Comparison of ENCODE assay signal across 1 cellular context in genomic region chr7:151083071-151083823, GRCh38.
TF ChIP-seq lines count a peak whose summit lies in the region.

TMUB1 (minus strand) TSS chr7:151083493; CDS start chr7:151082563, 930 bp downstream.

TF ChIP-seq in HepG2, 621 proteins besides CTCF, POLR2A, EP300 and RAD21 (continued from another document and continues in another):
- TF ChIP-seq MYC (CRISPR knock-in tag; IDR thresholded peaks at IDR 0.05; ENCODE audit: borderline replicate concordance): peak; percentile 83
- TF ChIP-seq CHD2 (IDR thresholded peaks at IDR 0.05; ENCODE audit: low read depth, low read length): 0 out of 2 replicates have a peak, but pooled peaks have one; percentile 46
- TF ChIP-seq PHF20 (CRISPR knock-in tag; IDR thresholded peaks at IDR 0.05): no peak
- 0 out of 2 replicates have a peak, but pooled peaks have one; percentile 21 for TF ChIP-seq ZNF713 (CRISPR knock-in tag; IDR thresholded peaks at IDR 0.05)
- no peak for TF ChIP-seq ZNF558 (CRISPR knock-in tag; IDR thresholded peaks at IDR 0.05; ENCODE audit: borderline replicate concordance)
- TF ChIP-seq ZNF644 (CRISPR knock-in tag; IDR thresholded peaks at IDR 0.05; ENCODE audit: low read depth): no peak
- TF ChIP-seq ZNF274 (CRISPR knock-in tag; IDR thresholded peaks at IDR 0.05): 0 out of 2 replicates have a peak, but pooled peaks have one; percentile 53
- no peak for TF ChIP-seq MIER2 (CRISPR knock-in tag; IDR thresholded peaks at IDR 0.05)
- TF ChIP-seq ARNT2 (CRISPR knock-in tag; IDR thresholded peaks at IDR 0.05; ENCODE audit: low read depth): no peak
- TF ChIP-seq THYN1 (CRISPR knock-in tag; IDR thresholded peaks at IDR 0.05; ENCODE audit: borderline replicate concordance, low read depth): no peak
- no peak for TF ChIP-seq JUND (CRISPR knock-in tag; IDR thresholded peaks at IDR 0.05)
- TF ChIP-seq YY1 (IDR thresholded peaks at IDR 0.05; ENCODE audit: insufficient read depth, insufficient replicate concordance, low read depth, low read length): peak; percentile 66
- TF ChIP-seq RBFOX2 (IDR thresholded peaks at IDR 0.05; ENCODE audit: low read depth, low read length): peak; percentile 65
- 0 out of 2 replicates have a peak, but pooled peaks have one; percentile 35 for TF ChIP-seq ZNF746 (CRISPR knock-in tag; IDR thresholded peaks at IDR 0.05)
- no peak for TF ChIP-seq ZNF552 (CRISPR knock-in tag; IDR thresholded peaks at IDR 0.05; ENCODE audit: borderline replicate concordance)
- TF ChIP-seq ZNF780A (CRISPR knock-in tag; IDR thresholded peaks at IDR 0.05): no peak
- no peak for TF ChIP-seq NCOA1 (CRISPR knock-in tag; IDR thresholded peaks at IDR 0.05)
- TF ChIP-seq PRMT3 (CRISPR knock-in tag; IDR thresholded peaks at IDR 0.05; ENCODE audit: borderline replicate concordance, low read depth): no peak
- TF ChIP-seq BRCA1 (CRISPR knock-in tag; IDR thresholded peaks at IDR 0.05): 0 out of 2 replicates have a peak, but pooled peaks have one; percentile 54
- no peak for TF ChIP-seq AKNA (CRISPR knock-in tag; IDR thresholded peaks at IDR 0.05; ENCODE audit: borderline replicate concordance)
- TF ChIP-seq CCAR2 (optimal IDR thresholded peaks at IDR 0.05; ENCODE audit: low read depth, low read length): no peak
- no peak for TF ChIP-seq ZNF383 (CRISPR knock-in tag; IDR thresholded peaks at IDR 0.05; ENCODE audit: borderline replicate concordance)
- TF ChIP-seq TBX2 (CRISPR knock-in tag; IDR thresholded peaks at IDR 0.05; ENCODE audit: borderline replicate concordance): 0 out of 2 replicates have a peak, but pooled peaks have one; percentile 19
- no peak; the same call in 1 of the 2 replicates for TF ChIP-seq PHF8 (CRISPR knock-in tag; IDR thresholded peaks at IDR 0.05)
- TF ChIP-seq TRIM22 (IDR thresholded peaks at IDR 0.05): no peak
- TF ChIP-seq GTF3A (CRISPR knock-in tag; conservative IDR thresholded peaks at IDR 0.05): no peak
- TF ChIP-seq ZNF83 (CRISPR knock-in tag; IDR thresholded peaks at IDR 0.05; ENCODE audit: borderline replicate concordance): peak; percentile 62; the same call in 1 of the 2 replicates
- TF ChIP-seq HNRNPLL (IDR thresholded peaks at IDR 0.05; ENCODE audit: low read depth, low read length, poor library complexity, severe bottlenecking): peak; percentile 30
- no peak for TF ChIP-seq AFF4 (CRISPR knock-in tag; IDR thresholded peaks at IDR 0.05)
- peak; percentile 40 for TF ChIP-seq ASH2L (IDR thresholded peaks at IDR 0.05; ENCODE audit: insufficient read length, low read depth, low read length)
- TF ChIP-seq ZBTB46 (CRISPR knock-in tag; IDR thresholded peaks at IDR 0.05; ENCODE audit: borderline replicate concordance): no peak
- no peak for TF ChIP-seq ZNF512B (CRISPR knock-in tag; IDR thresholded peaks at IDR 0.05; ENCODE audit: borderline replicate concordance)
- 0 out of 2 replicates have a peak, but pooled peaks have one; percentile 34 for TF ChIP-seq SIN3A (IDR thresholded peaks at IDR 0.05; ENCODE audit: borderline replicate concordance, low read depth, low read length)
- peak; percentile 92 for TF ChIP-seq ZBTB2 (CRISPR knock-in tag; IDR thresholded peaks at IDR 0.05; ENCODE audit: low read depth)
- TF ChIP-seq HOXA7 (CRISPR knock-in tag; IDR thresholded peaks at IDR 0.05): no peak
- 0 out of 2 replicates have a peak, but pooled peaks have one; percentile 13 for TF ChIP-seq CREB1 (IDR thresholded peaks at IDR 0.05)
- TF ChIP-seq CREB1 (CRISPR knock-in tag; IDR thresholded peaks at IDR 0.05): no peak
- peak; percentile 49 for TF ChIP-seq PATZ1 (CRISPR knock-in tag; IDR thresholded peaks at IDR 0.05)
- TF ChIP-seq U2AF1 (optimal IDR thresholded peaks at IDR 0.05; ENCODE audit: low read depth, low read length): no peak
- TF ChIP-seq ATF5 (CRISPR knock-in tag; IDR thresholded peaks at IDR 0.05; ENCODE audit: low read depth): no peak
- no peak for TF ChIP-seq HNRNPUL1 (IDR thresholded peaks at IDR 0.05; ENCODE audit: low read depth, low read length)
- TF ChIP-seq DRAP1 (CRISPR knock-in tag; IDR thresholded peaks at IDR 0.05): no peak
- TF ChIP-seq NR2F1 (CRISPR knock-in tag; IDR thresholded peaks at IDR 0.05): no peak
